ENCODE assay signal across 17 cellular contexts in the genomic region with DNA sequence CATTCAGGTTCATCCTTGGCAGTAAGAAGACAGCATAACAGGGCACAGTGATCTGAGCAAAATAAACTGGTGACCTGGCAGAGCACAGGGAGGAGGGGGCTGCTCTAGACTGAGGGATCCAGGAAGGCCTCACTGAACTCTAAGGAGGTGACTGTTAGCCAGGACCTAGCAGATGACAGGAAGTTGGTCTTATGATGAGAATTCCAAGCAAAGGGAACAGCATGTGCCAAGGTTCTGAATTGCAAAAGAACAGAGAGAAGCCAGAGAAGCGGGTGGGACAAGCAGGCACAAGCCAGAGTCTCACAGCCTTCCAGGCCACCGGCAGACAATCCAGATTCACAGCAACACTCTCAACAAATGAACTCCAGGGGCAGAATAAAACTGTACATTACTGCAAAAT.
A peak's percentile ranks its signal among the peaks of the same experiment; 100 is the strongest.
DNase-seq lines count a peak whose midpoint lies in the region; ATAC-seq and TF ChIP-seq lines count a peak whose summit lies in the region.
"Had no signal": no experiment of that assay in that cellular context is flagged by ENCODE, and none has a peak within 500 bp of the region (broad histone marks: within the 10 kb centered on the region; RNA-seq: fewer than 3 reads in every experiment).

No MANE protein-coding gene starts in this region.

- no peak overlapping the region for H3K14ac ChIP-seq in mesenchymal stem cell (ENCODE audit: low read length in 2 of 2)

- no peak overlapping the region for H2BK5ac ChIP-seq in mesenchymal stem cell (ENCODE audit: low read depth, low read length, poor library complexity, severe bottlenecking)

- peak; percentile 30 for ATAC-seq in RWPE2 (ENCODE audit: low read depth)
- ATAC-seq in HG02642 (IDR thresholded peaks at IDR 0.05; ENCODE audit: poor library complexity, unreplicated experiment) = no peak
- ATAC-seq: K562 had no signal

- in situ Hi-C loops in transverse colon (cut with MboI; ENCODE audit: low pct_ligation_motif_present in 1 of 4, low pct_unique_long_range_greater_than_20kb in 1 of 4, low sequenced_read_pairs in 3 of 4) = no loop called here

- H3K9me3 ChIP-seq in RWPE2 (ENCODE audit: severe bottlenecking) (no peaks in the 10 kb centered on the region), mesenchymal stem cell (ENCODE audit: control insufficient read depth, low read length) (no peaks in the 10 kb centered on the region), transverse colon (no peaks in the 10 kb centered on the region)
- H3K9me3 ChIP-seq: pancreas had no signal

- H2AFZ ChIP-seq in mesenchymal stem cell (ENCODE audit: low read depth, low read length) = no peak overlapping the region

- no peak overlapping the region for H3K4ac ChIP-seq in mesenchymal stem cell (ENCODE audit: low read depth in 1 of 2, low read length in 2 of 2)

- H3K27me3 ChIP-seq in RWPE2 (ENCODE audit: insufficient read depth, poor library complexity, severe bottlenecking) = no peaks in the 10 kb centered on the region
- H3K27me3 ChIP-seq in mesenchymal stem cell (ENCODE audit: control insufficient read depth in 1 of 2, insufficient read depth in 1 of 2, low read length in 2 of 2) = no peaks in the 10 kb centered on the region
- no peaks in the 10 kb centered on the region for H3K27me3 ChIP-seq in transverse colon
- H3K27me3 ChIP-seq: dorsolateral prefrontal cortex, pancreas had no signal

- H3K4me1 ChIP-seq in RWPE2 (ENCODE audit: insufficient read depth, poor library complexity, severe bottlenecking) (peaks cover 32% of the 10 kb centered on the region), mesenchymal stem cell (ENCODE audit: control insufficient read depth, insufficient read depth, low read depth, low read length) (peaks cover 2% of the 10 kb centered on the region), transverse colon (no peaks in the 10 kb centered on the region)
- H3K4me1 ChIP-seq: pancreas had no signal

- no peak overlapping the region for H3K4me2 ChIP-seq in mesenchymal stem cell (ENCODE audit: low read length, poor library complexity, severe bottlenecking)

- peak overlapping the region; percentile 90 for H3K27ac ChIP-seq in RWPE2 (ENCODE audit: poor library complexity, severe bottlenecking)
- no peak overlapping the region for H3K27ac ChIP-seq in mesenchymal stem cell (ENCODE audit: low read length, poor library complexity, severe bottlenecking)
- peak overlapping the region in 1 of 4 donors; percentile 24 for H3K27ac ChIP-seq in transverse colon
- H3K27ac ChIP-seq: C4-2B, dorsolateral prefrontal cortex, pancreas had no signal

- H2AK5ac ChIP-seq in mesenchymal stem cell (ENCODE audit: low read length, severe bottlenecking) = no peak overlapping the region

- TF ChIP-seq EP300 in transverse colon (IDR thresholded peaks at IDR 0.05; ENCODE audit: low read depth) = peak; percentile 50

- no peak overlapping the region for H2BK15ac ChIP-seq in mesenchymal stem cell (ENCODE audit: low read depth, poor library complexity, severe bottlenecking)

- H3K23ac ChIP-seq in mesenchymal stem cell (ENCODE audit: low read length in 2 of 2) = no peak overlapping the region

- no peak overlapping the region for H2BK120ac ChIP-seq in mesenchymal stem cell (ENCODE audit: low read depth, low read length)

- TF ChIP-seq POLR2A in transverse colon (IDR thresholded peaks at IDR 0.05) = no peak

- no peaks in the 10 kb centered on the region for H3K79me1 ChIP-seq in mesenchymal stem cell (replicated peaks; ENCODE audit: low read length, poor library complexity, severe bottlenecking)

- H4K8ac ChIP-seq in mesenchymal stem cell (ENCODE audit: low read length) = no peak overlapping the region

- H3K4me3 ChIP-seq in RWPE2 (ENCODE audit: severe bottlenecking) (no peak overlapping the region), fibroblast of mammary gland (ENCODE audit: control insufficient read depth, low read depth, low read length) (no peak overlapping the region), mesenchymal stem cell (ENCODE audit: insufficient read depth in 1 of 2, low read depth in 1 of 2, low read length in 2 of 2) (no peak overlapping the region), transverse colon (no peak overlapping the region)
- H3K4me3 ChIP-seq: dorsolateral prefrontal cortex, K562, pancreas had no signal

- H3K18ac ChIP-seq in mesenchymal stem cell (ENCODE audit: low read depth in 1 of 2, low read length in 2 of 2) = no peak overlapping the region

- H2BK12ac ChIP-seq in mesenchymal stem cell (ENCODE audit: low read length in 2 of 2) = no peak overlapping the region

- WGBS in mesenchymal stem cell = 50% methylated on average over 2 of the region's 2 CpGs
- 49 to 63% methylated on average over 2 of the region's 2 CpGs for WGBS in transverse colon (ENCODE audit: low coverage in 1 of 2), 2 donors

- intact Hi-C loops in transverse colon (cut with DNase I; ENCODE audit: low total_unique reads) = no loop called here

- DNase-seq in RWPE2 (ENCODE audit: low spot score) (no peak), fibroblast of mammary gland (ENCODE audit: low read depth) (peak; percentile 47), mesenchymal stem cell (peak; percentile 36), transverse colon (no peak), hippocampal formation (lab: John Stamatoyannopoulos, UW) (no peak), occipital lobe (lab: John Stamatoyannopoulos, UW) (no peak), SKM-1 treated with dmso at 0.1 percent for 144 hours (lab: John Stamatoyannopoulos, UW; ENCODE audit: unreplicated experiment) (no peak)
- DNase-seq: activated CD4-positive, alpha-beta T cell treated with anti-CD3 and anti-CD28 coated beads for 4 hours; activated T-cell treated with anti-CD3 and anti-CD28 coated beads, Interleukin-2, amount 50 U/mL, for 24 hours; dorsolateral prefrontal cortex; NCI-H146; NCI-H524 treated with DMSO at 0.1 percent for 48 hours; pancreas; stimulated activated CD4-positive, alpha-beta T cell treated with anti-CD3 and anti-CD28 coated beads, Interleukin-1b, Interleukin-23, amount 100 ng/mL, for 48 hours had no signal

- TF ChIP-seq CTCF in RWPE2 (IDR thresholded peaks at IDR 0.05; ENCODE audit: poor library complexity, severe bottlenecking) = no peak
- TF ChIP-seq CTCF in fibroblast of mammary gland (conservative IDR thresholded peaks at IDR 0.05; ENCODE audit: control insufficient read depth, insufficient read depth, low read depth, low read length) = no peak
- no peak for TF ChIP-seq CTCF in transverse colon (IDR thresholded peaks at IDR 0.05)

- no peak overlapping the region for H3K9ac ChIP-seq in mesenchymal stem cell (ENCODE audit: low read length)

- H3K36me3 ChIP-seq in RWPE2 (ENCODE audit: low read depth) (no peaks in the 10 kb centered on the region), mesenchymal stem cell (ENCODE audit: control insufficient read depth in 1 of 2, insufficient read depth in 2 of 2, low read depth in 1 of 2, low read length in 2 of 2) (no peaks in the 10 kb centered on the region), transverse colon (no peaks in the 10 kb centered on the region)
- H3K36me3 ChIP-seq: pancreas had no signal

- H4K91ac ChIP-seq in mesenchymal stem cell (ENCODE audit: low read length) = no peak overlapping the region

Comparison
In these comparisons a context has a peak if more than half of its experiments do, and no peak if none do; other contexts are left out.
1. DNase-seq: peak in fibroblast of mammary gland (single experiment) and mesenchymal stem cell (single experiment); none in RWPE2 (single experiment), transverse colon (single experiment), hippocampal formation (0 of 2), occipital lobe (single experiment) and SKM-1 treated with dmso at 0.1 percent for 144 hours (single experiment).